24 cellular contexts compared by ENCODE assay signal in the genomic region with DNA sequence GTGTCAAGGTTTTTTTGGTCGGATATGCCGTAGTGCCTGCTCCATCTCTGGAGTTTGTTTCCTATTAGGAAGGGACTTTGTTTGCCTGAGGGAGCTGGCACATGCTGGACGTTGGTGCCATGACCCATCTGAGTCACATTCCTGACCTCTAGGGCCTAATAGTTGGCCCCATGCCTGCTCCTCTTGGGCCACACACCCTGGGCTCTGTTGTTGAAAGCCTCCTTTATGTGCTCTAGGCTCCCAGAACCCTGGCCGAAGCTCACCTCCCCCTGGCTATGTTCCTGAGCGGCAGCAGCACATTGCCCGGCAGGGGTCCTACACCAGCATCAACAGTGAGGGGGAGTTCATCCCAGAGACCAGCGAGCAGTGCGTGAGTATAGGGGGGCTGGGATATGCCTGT. TPM values are rescaled to one million over a fixed set of nuclear protein-coding genes. Genes with fewer than 3 reads are reported as not detected.
DNase-seq lines count a peak whose midpoint lies in the region; ATAC-seq, FAIRE-seq and TF ChIP-seq lines count a peak whose summit lies in the region.
"Had no signal": no experiment of that assay in that cellular context is flagged by ENCODE, and none has a peak within 500 bp of the region (broad histone marks: within the 10 kb centered on the region; RNA-seq: fewer than 3 reads in every experiment).

No MANE protein-coding gene starts in this region.

- H3K9ac ChIP-seq in mammary epithelial cell (ENCODE audit: insufficient read depth, low read length), result no peak overlapping the region

- intact Hi-C loops in breast epithelium (cut with DNase I; ENCODE audit: low total_unique reads) (loop anchor here (1.0 kb wide), 1 partner anchor 18 kb away; no protein-coding TSS in a partner anchor), mammary epithelial cell (cut with micrococcal nuclease) (no loop called here), right lobe of liver (cut with DNase I) (no loop called here)
- intact Hi-C loops in dendritic cell treated with granulocyte-macrophage colony-stimulating factor and Interleukin-4, amounts not matched to agents 40 ng/mL and 50 ng/mL, for 4 days (cut with micrococcal nuclease), result no loop called here

- no peak overlapping the region for H2AFZ ChIP-seq in mammary epithelial cell (ENCODE audit: low read depth, low read length)

- CTCF ChIA-PET in mammary epithelial cell (lab: Charles Lee; ENCODE audit: low non-redundant PET), result no interaction called here

- H3K79me2 ChIP-seq in mammary epithelial cell (ENCODE audit: insufficient read depth, low read length), result no peaks in the 10 kb centered on the region

- 84% methylated on average over 7 of the region's 8 CpGs for WGBS in mammary epithelial cell (ENCODE audit: low coverage, missing lambda C conversion rate)
- 47% methylated on average over 7 of the region's 8 CpGs for WGBS in right lobe of liver (ENCODE audit: insufficient coverage, low coverage, low lambda C conversion rate, missing lambda C conversion rate)
- WGBS in tibial nerve, 2 donors, result 34 to 45% methylated on average over 5 to 7 of the region's 8 CpGs

- no peaks in the 10 kb centered on the region for H3K9me3 ChIP-seq in breast epithelium
- H3K9me3 ChIP-seq in mammary epithelial cell (replicated peaks; ENCODE audit: insufficient read depth, low read length), result no peaks in the 10 kb centered on the region
- H3K9me3 ChIP-seq in right lobe of liver, result no peaks in the 10 kb centered on the region
- no peaks in the 10 kb centered on the region for H3K9me3 ChIP-seq in tibial nerve
- H3K9me3 ChIP-seq: psoas muscle, tibial artery had no signal

- no peak overlapping the region for H3K4me3 Mint-ChIP-seq in dendritic cell treated with granulocyte-macrophage colony-stimulating factor and Interleukin-4, amounts not matched to agents 40 ng/mL and 50 ng/mL, for 4 days
- H3K4me3 Mint-ChIP-seq: B cell; stimulated activated naive CD8-positive, alpha-beta T cell treated with anti-CD3 and anti-CD28 coated beads, Interleukin-15, amount 100 ng/mL, for 72 hours had no signal

- no peak overlapping the region for H3K4me3 ChIP-seq in breast epithelium
- no peak overlapping the region for H3K4me3 ChIP-seq in mammary epithelial cell (replicated peaks in 1 of 3; ENCODE audit: insufficient read depth in 1 of 3, low read depth in 2 of 3, low read length in 3 of 3)
- H3K4me3 ChIP-seq in right lobe of liver, result no peak overlapping the region
- no peak overlapping the region for H3K4me3 ChIP-seq in tibial nerve
- H3K4me3 ChIP-seq: psoas muscle, tibial artery had no signal

- no peak for FAIRE-seq in H54 (lab: Jason Lieb, UNC)
- FAIRE-seq: A204.1, bronchial epithelial cell had no signal

- in situ Hi-C loops in mammary epithelial cell (cut with MboI; ENCODE audit: low sequenced_read_pairs in 2 of 2), result no loop called here

- no peaks in the 10 kb centered on the region for H3K27me3 Mint-ChIP-seq in dendritic cell treated with granulocyte-macrophage colony-stimulating factor and Interleukin-4, amounts not matched to agents 40 ng/mL and 50 ng/mL, for 4 days
- H3K27me3 Mint-ChIP-seq: B cell; IgD-negative memory B cell; stimulated activated naive CD8-positive, alpha-beta T cell treated with anti-CD3 and anti-CD28 coated beads, Interleukin-15, amount 100 ng/mL, for 72 hours had no signal

- no peaks in the 10 kb centered on the region for H3K4me1 ChIP-seq in breast epithelium
- H3K4me1 ChIP-seq in mammary epithelial cell (ENCODE audit: insufficient read depth, low read length), result no peaks in the 10 kb centered on the region
- H3K4me1 ChIP-seq in right lobe of liver, result peaks cover 0 to 13% (median 2%) of the 10 kb centered on the region in 4 donors
- H3K4me1 ChIP-seq in tibial nerve, result peaks cover 0 to 94% (median 31%) of the 10 kb centered on the region in 4 donors

- H3K27me3 ChIP-seq in breast epithelium (no peaks in the 10 kb centered on the region), mammary epithelial cell (ENCODE audit: insufficient read depth, low read length) (no peaks in the 10 kb centered on the region), right lobe of liver (no peaks in the 10 kb centered on the region), tibial nerve (no peaks in the 10 kb centered on the region)
- H3K27me3 ChIP-seq: tibial artery had no signal

- dilution Hi-C loops in mammary epithelial cell (cut with HindIII; ENCODE audit: low sequenced_read_pairs), result no loop called here

- TF ChIP-seq EP300 in tibial nerve (IDR thresholded peaks at IDR 0.05), result peak in 1 of 2 donors; percentile 83

- H4K20me1 ChIP-seq in mammary epithelial cell (ENCODE audit: insufficient read depth, low read length), result no peaks in the 10 kb centered on the region

- peaks cover 26% of the 10 kb centered on the region for H3K4me1 Mint-ChIP-seq in dendritic cell treated with granulocyte-macrophage colony-stimulating factor and Interleukin-4, amounts not matched to agents 40 ng/mL and 50 ng/mL, for 4 days (ENCODE audit: low read depth)
- H3K4me1 Mint-ChIP-seq: B cell had no signal

- H3K9me3 Mint-ChIP-seq in dendritic cell treated with granulocyte-macrophage colony-stimulating factor and Interleukin-4, amounts not matched to agents 40 ng/mL and 50 ng/mL, for 4 days, result no peaks in the 10 kb centered on the region
- H3K9me3 Mint-ChIP-seq: IgD-negative memory B cell; stimulated activated naive CD8-positive, alpha-beta T cell treated with anti-CD3 and anti-CD28 coated beads, Interleukin-15, amount 100 ng/mL, for 72 hours had no signal

- peak; percentile 94 to 97 (median 96) for ATAC-seq in right lobe of liver
- ATAC-seq: psoas muscle; SK-N-SH treated with all-trans-retinoic acid at 6 μM for 48 hours; stimulated activated naive CD8-positive, alpha-beta T cell treated with anti-CD3 and anti-CD28 coated beads, Interleukin-15, amount 100 ng/mL, for 72 hours had no signal

- no peaks in the 10 kb centered on the region for H3K36me3 ChIP-seq in breast epithelium
- H3K36me3 ChIP-seq in mammary epithelial cell (ENCODE audit: insufficient read depth, low read length), result peaks cover 4% of the 10 kb centered on the region
- peaks cover 0 to 36% (median 4%) of the 10 kb centered on the region in 4 donors for H3K36me3 ChIP-seq in right lobe of liver
- peaks cover 0 to 62% (median 0%) of the 10 kb centered on the region in 3 donors for H3K36me3 ChIP-seq in tibial nerve

- peaks cover 100% of the 10 kb centered on the region for H3K36me3 Mint-ChIP-seq in dendritic cell treated with granulocyte-macrophage colony-stimulating factor and Interleukin-4, amounts not matched to agents 40 ng/mL and 50 ng/mL, for 4 days (ENCODE audit: low read depth)

- H3K4me2 ChIP-seq in mammary epithelial cell (ENCODE audit: insufficient read depth, low read depth, low read length), result no peak overlapping the region

- DNase-seq in breast epithelium (ENCODE audit: low spot score in 2 of 2) (no peak), mammary epithelial cell (no peak), right lobe of liver (peak; percentile 79 to 86 (median 83)), tibial nerve (ENCODE audit: low spot score in 2 of 2) (no peak), H54 (ENCODE audit: insufficient read length, low spot score) (no peak), NCI-H1417 treated with DMSO at 0.1 percent for 48 hours (lab: John Stamatoyannopoulos, UW) (no peak), NCI-H748 treated with DMSO at 0.1 percent for 48 hours (lab: John Stamatoyannopoulos, UW) (no peak)
- DNase-seq: activated CD4-positive, alpha-beta T cell treated with anti-CD3 and anti-CD28 coated beads, Interleukin-2, amount 50 U/mL, for 48 hours; activated gamma-delta T cell treated with Interleukin-2 at 50 U/mL for 16 hours; cortex of kidney; NCI-H1417; NCI-H524 treated with DMSO at 0.1 percent for 48 hours; psoas muscle; stimulated activated CD4-positive, alpha-beta T cell treated with anti-CD3 and anti-CD28 coated beads, Interleukin-4, amount 100 ng/mL, for 4 hours; stimulated activated naive CD8-positive, alpha-beta T cell treated with anti-CD3 and anti-CD28 coated beads, Interleukin-15, amount 100 ng/mL, for 72 hours; tibial artery; WERI-Rb-1 had no signal

- TF ChIP-seq CTCF in breast epithelium (IDR thresholded peaks at IDR 0.05) (no peak), mammary epithelial cell (conservative IDR thresholded peaks at IDR 0.05 in 1 of 2, IDR thresholded peaks at IDR 0.05 in 1 of 2; ENCODE audit: extremely low read depth in 1 of 2, insufficient read depth in 1 of 2, low read depth in 1 of 2, low read length in 2 of 2) (no peak), right lobe of liver (IDR thresholded peaks at IDR 0.05) (no peak), tibial nerve (IDR thresholded peaks at IDR 0.05) (peak in 1 of 5 experiments; percentile 17)

- H3K27ac ChIP-seq in breast epithelium, result peak overlapping the region; percentile 27 to 48
- H3K27ac ChIP-seq in mammary epithelial cell (ENCODE audit: insufficient read depth, low read depth, low read length), result no peak overlapping the region
- H3K27ac ChIP-seq in right lobe of liver, result no peak overlapping the region
- peak overlapping the region; percentile 45 to 88 (median 68) for H3K27ac ChIP-seq in tibial nerve
- H3K27ac ChIP-seq: epithelial cell of prostate, psoas muscle, tibial artery, WERI-Rb-1 had no signal

- BruUV-seq in mammary epithelial cell (replicated peaks; lab: Mats Ljungman, UMichigan), result no TSS peak

- TF ChIP-seq POLR2A in breast epithelium (IDR thresholded peaks at IDR 0.05) (no peak), right lobe of liver (IDR thresholded peaks at IDR 0.05) (no peak), tibial nerve (IDR thresholded peaks at IDR 0.05) (no peak), H54 (IDR thresholded peaks at IDR 0.05; ENCODE audit: low read depth, low read length) (no peak)

- H3K27ac Mint-ChIP-seq in dendritic cell treated with granulocyte-macrophage colony-stimulating factor and Interleukin-4, amounts not matched to agents 40 ng/mL and 50 ng/mL, for 4 days, result peak overlapping the region; percentile 10
- H3K27ac Mint-ChIP-seq: B cell had no signal

RNA-seq across cellular contexts. Expression of gene LIMD2, which starts 18.4 kb away (rescaled TPM):
- total RNA-seq in breast epithelium, result 10 to 100 TPM in 1 of 3 donors, 1 to 10 TPM in 2; 6.1 to 10.5 (median 7.2) TPM
- total RNA-seq in mammary epithelial cell, result 1 to 10 TPM in 1 of 2 donors, under 1 TPM in 1; 0.87 to 1.3 TPM
- 0.57 TPM for polyA plus RNA-seq in mammary epithelial cell
- polyA minus RNA-seq in mammary epithelial cell, result not detected
- 1 to 10 TPM; 2.8 to 9.4 (median 5.2) TPM for total RNA-seq in right lobe of liver
- 10 to 100 TPM in 3 of 4 donors, 1 to 10 TPM in 1; 7.5 to 40.2 (median 25.2) TPM for total RNA-seq in tibial nerve

RNA-seq across cellular contexts. Expression of gene MAP3K3, which starts 59.3 kb away (rescaled TPM):
- 10 to 100 TPM; 44.9 to 60.0 (median 47.9) TPM for total RNA-seq in breast epithelium
- total RNA-seq in mammary epithelial cell, result 10 to 100 TPM; 19.5 to 21.8 TPM
- 12.6 TPM for polyA plus RNA-seq in mammary epithelial cell
- polyA minus RNA-seq in mammary epithelial cell, result 50.4 TPM
- 10 to 100 TPM; 10.6 to 15.8 (median 13.0) TPM for total RNA-seq in right lobe of liver
- total RNA-seq in tibial nerve, result 100 to 1,000 TPM in 1 of 4 donors, 10 to 100 TPM in 3; 62.8 to 107 (median 71.7) TPM

Comparison
In these comparisons a context has a peak if more than half of its experiments do, and no peak if none do; other contexts are left out.
1. H3K27ac ChIP-seq: peak in breast epithelium (2 of 2) and tibial nerve (4 of 4); none in mammary epithelial cell (single experiment) and right lobe of liver (0 of 3).
2. DNase-seq: peak in right lobe of liver (3 of 3); none in breast epithelium (0 of 2), mammary epithelial cell (single experiment), tibial nerve (0 of 2), H54 (single experiment), NCI-H1417 treated with DMSO at 0.1 percent for 48 hours (single experiment) and NCI-H748 treated with DMSO at 0.1 percent for 48 hours (single experiment).